19 cellular contexts compared by ENCODE assay signal in genomic region chr2:43028188-43028587, GRCh38.
DNase-seq lines count a peak whose midpoint lies in the region; ATAC-seq and TF ChIP-seq lines count a peak whose summit lies in the region.
"Had no signal": no experiment of that assay in that cellular context is flagged by ENCODE, and none has a peak within 500 bp of the region (broad histone marks: within the 10 kb centered on the region; RNA-seq: fewer than 3 reads in every experiment).

No MANE protein-coding gene starts in this region.

- H3K4me3 ChIP-seq in ovary = no peak overlapping the region
- H3K4me3 ChIP-seq: GM23248, PC-9 had no signal

- POLR2A ChIA-PET in CD4-positive, alpha-beta T cell (lab: Charles Lee) = no interaction called here

- no peaks in the 10 kb centered on the region for H3K9me3 ChIP-seq in CD4-positive, alpha-beta T cell (ENCODE audit: control insufficient read depth, low read length)
- H3K9me3 ChIP-seq in ovary = no peaks in the 10 kb centered on the region
- H3K9me3 ChIP-seq: BE2C had no signal

- H3K36me3 ChIP-seq in ovary = no peaks in the 10 kb centered on the region
- H3K36me3 ChIP-seq: BE2C had no signal

- H3K27ac Mint-ChIP-seq in CD4-positive, alpha-beta T cell = peak overlapping the region; percentile 2
- peak overlapping the region in 3 of 5 experiments; percentile 49 to 82 (median 57) for H3K27ac Mint-ChIP-seq in brain
- peak overlapping the region; percentile 22 for H3K27ac Mint-ChIP-seq in mesothelial cell of epicardium

- CTCF ChIA-PET in CD4-positive, alpha-beta T cell (lab: Charles Lee) = no interaction called here

- TF ChIP-seq POLR2A in ovary (IDR thresholded peaks at IDR 0.05) = no peak

- H3K4me1 Mint-ChIP-seq in CD4-positive, alpha-beta T cell (ENCODE audit: low read depth) = peaks cover 48% of the 10 kb centered on the region
- peaks cover 75% of the 10 kb centered on the region for H3K4me1 Mint-ChIP-seq in brain
- peaks cover 68% of the 10 kb centered on the region for H3K4me1 Mint-ChIP-seq in mesothelial cell of epicardium

- 77 to 88% (median 87%) methylated on average over 6 of the region's 6 CpGs for WGBS in ovary, 3 donors

- no peaks in the 10 kb centered on the region for H3K36me3 Mint-ChIP-seq in CD4-positive, alpha-beta T cell (ENCODE audit: low read depth)
- no peaks in the 10 kb centered on the region for H3K36me3 Mint-ChIP-seq in brain
- H3K36me3 Mint-ChIP-seq in mesothelial cell of epicardium = no peaks in the 10 kb centered on the region

- ATAC-seq in CD4-positive, alpha-beta T cell (ENCODE audit: poor library complexity) = no peak
- no peak for ATAC-seq in GM21381 (IDR thresholded peaks at IDR 0.05; ENCODE audit: unreplicated experiment)
- ATAC-seq in Right ventricle myocardium superior (ENCODE audit: poor library complexity) = no peak

- TF ChIP-seq CTCF in CD4-positive, alpha-beta T cell (IDR thresholded peaks at IDR 0.05) = no peak
- TF ChIP-seq CTCF in brain (conservative IDR thresholded peaks at IDR 0.05) (no peak), mesothelial cell of epicardium (IDR thresholded peaks at IDR 0.05; ENCODE audit: unreplicated experiment) (no peak), ovary (IDR thresholded peaks at IDR 0.05) (no peak)

- peaks cover 20% of the 10 kb centered on the region for H3K4me1 ChIP-seq in ovary (ENCODE audit: insufficient read depth)

- intact Hi-C loops in CD4-positive, alpha-beta T cell (cut with DNase I, micrococcal nuclease) = loop anchor here in 1 of 2 experiments (5.0 kb wide), 2 partner anchors 99 to 459 kb away; no protein-coding TSS in a partner anchor
- intact Hi-C loops in ovary (cut with DNase I) (loop anchor here in 3 of 4 donors (5.0 to 10.0 kb wide), 5 partner anchors 53 to 201 kb away; no protein-coding TSS in a partner anchor), Right ventricle myocardium superior (cut with DNase I) (no loop called here)

- H3K4me3 Mint-ChIP-seq in CD4-positive, alpha-beta T cell = no peak overlapping the region
- H3K4me3 Mint-ChIP-seq in brain = no peak overlapping the region
- H3K4me3 Mint-ChIP-seq in mesothelial cell of epicardium = no peak overlapping the region

- no peak for TF ChIP-seq EP300 in ovary (IDR thresholded peaks at IDR 0.05)

- no peaks in the 10 kb centered on the region for H3K27me3 ChIP-seq in CD4-positive, alpha-beta T cell (ENCODE audit: control insufficient read depth, insufficient read depth, low read length)
- H3K27me3 ChIP-seq in ovary = no peaks in the 10 kb centered on the region
- H3K27me3 ChIP-seq: BE2C had no signal

- no peak for DNase-seq in CD4-positive, alpha-beta T cell
- DNase-seq in mesothelial cell of epicardium (ENCODE audit: low spot score in 2 of 2, unreplicated experiment in 2 of 2) (no peak), ovary (peak in 3 of 5 donors; percentile 17 to 26 (median 24)), NAMALWA (ENCODE audit: low spot score) (no peak), Right ventricle myocardium superior (no peak)
- DNase-seq in activated CD4-positive, alpha-beta T cell treated with anti-CD3 and anti-CD28 coated beads, Interleukin-2, amount 50 U/mL, for 1 hour = no peak
- DNase-seq: 8988T, ACHN, BE2C, DMS153, GM23248, Kasumi-1, NCI-H2029, NCI-H526 treated with DMSO at 0.1 percent for 48 hours, PC-9, SHP77 had no signal

- no peaks in the 10 kb centered on the region for H3K9me3 Mint-ChIP-seq in CD4-positive, alpha-beta T cell
- H3K9me3 Mint-ChIP-seq in brain (peaks cover 0 to 2% (median 0%) of the 10 kb centered on the region in 5 experiments), mesothelial cell of epicardium (no peaks in the 10 kb centered on the region)

- H3K27ac ChIP-seq in CD4-positive, alpha-beta T cell (ENCODE audit: low read depth, low read length) = no peak overlapping the region
- no peak overlapping the region for H3K27ac ChIP-seq in ovary
- H3K27ac ChIP-seq: GM23248, HL-60, PC-9 had no signal

- H3K27me3 Mint-ChIP-seq in CD4-positive, alpha-beta T cell = no peaks in the 10 kb centered on the region
- H3K27me3 Mint-ChIP-seq in brain (peaks cover 10% of the 10 kb centered on the region), mesothelial cell of epicardium (ENCODE audit: low read depth) (no peaks in the 10 kb centered on the region)

Comparison
In these comparisons a context has a peak if more than half of its experiments do, and no peak if none do; other contexts are left out.
1. DNase-seq: peak in ovary (3 of 5); none in CD4-positive, alpha-beta T cell (0 of 10), mesothelial cell of epicardium (0 of 2), NAMALWA (single experiment), Right ventricle myocardium superior (single experiment) and activated CD4-positive, alpha-beta T cell treated with anti-CD3 and anti-CD28 coated beads, Interleukin-2, amount 50 U/mL, for 1 hour (single experiment).
2. H3K27ac Mint-ChIP-seq: peak in every context shown above with its lines; median percentile 57 in brain; 22 in mesothelial cell of epicardium; 2 in CD4-positive, alpha-beta T cell.